8 cellular contexts compared by ENCODE assay signal in genomic region chr16:50335198-50335958, GRCh38. TPM values are rescaled to one million over a fixed set of nuclear protein-coding genes. Genes with fewer than 3 reads are reported as not detected.
DNase-seq lines count a peak whose midpoint lies in the region; ATAC-seq and TF ChIP-seq lines count a peak whose summit lies in the region.

No MANE protein-coding gene starts in this region.

- peak overlapping the region in 2 of 12 donors; percentile 17 to 77 for H3K27ac ChIP-seq in heart left ventricle

- 86 to 92% (median 88%) methylated on average over 8 of the region's 8 CpGs for WGBS in heart left ventricle, 4 donors

- peaks cover 0 to 84% (median 72%) of the 10 kb centered on the region in 9 donors for H3K36me3 ChIP-seq in heart left ventricle

- peaks cover 51% of the 10 kb centered on the region for H3K36me3 Mint-ChIP-seq in activated CD4-positive, alpha-beta T cell treated with anti-CD3 and anti-CD28 coated beads, Interleukin-2, amount 10 ng/mL, durations not matched to agents 24 days and 14 days (ENCODE audit: low read depth)

- no peak overlapping the region for H3K4me3 ChIP-seq in heart left ventricle

- peak; percentile 73 for DNase-seq in activated CD4-positive, alpha-beta T cell treated with anti-CD3 and anti-CD28 coated beads, Interleukin-2, amount 10 ng/mL, durations not matched to agents 24 days and 14 days
- DNase-seq in activated CD4-positive, alpha-beta T cell treated with anti-CD3 and anti-CD28 coated beads, Interleukin-2, amount 50 U/mL, for 4 hours, result no peak
- DNase-seq in amniotic epithelial cell (ENCODE audit: low read depth) (peak; percentile 44), DMS153 treated with DMSO at 0.1 percent for 48 hours (lab: John Stamatoyannopoulos, UW; ENCODE audit: unreplicated experiment) (no peak), DMS53 (lab: John Stamatoyannopoulos, UW) (no peak), heart left ventricle (no peak)
- DNase-seq in stimulated activated naive CD4-positive, alpha-beta T cell (lab: John Stamatoyannopoulos, UW), result peak in 5 of 6 experiments; percentile 6 to 72 (median 48)

- H3K27me3 Mint-ChIP-seq in activated CD4-positive, alpha-beta T cell treated with anti-CD3 and anti-CD28 coated beads, Interleukin-2, amount 10 ng/mL, durations not matched to agents 24 days and 14 days, result no peaks in the 10 kb centered on the region

- H3K27me3 ChIP-seq in heart left ventricle, result no peaks in the 10 kb centered on the region

- no peak for TF ChIP-seq CTCF in heart left ventricle (IDR thresholded peaks at IDR 0.05)

- no peaks in the 10 kb centered on the region for H3K9me3 Mint-ChIP-seq in activated CD4-positive, alpha-beta T cell treated with anti-CD3 and anti-CD28 coated beads, Interleukin-2, amount 10 ng/mL, durations not matched to agents 24 days and 14 days

- peaks cover 26% of the 10 kb centered on the region for H3K4me1 Mint-ChIP-seq in activated CD4-positive, alpha-beta T cell treated with anti-CD3 and anti-CD28 coated beads, Interleukin-2, amount 10 ng/mL, durations not matched to agents 24 days and 14 days

- ATAC-seq in HG03064 (IDR thresholded peaks at IDR 0.05; ENCODE audit: low read depth, unreplicated experiment) (peak; percentile 75), heart left ventricle (no peak)

- TF ChIP-seq POLR2A in heart left ventricle (IDR thresholded peaks at IDR 0.05), result no peak

- no peaks in the 10 kb centered on the region for H3K9me3 ChIP-seq in heart left ventricle

- H3K4me1 ChIP-seq in heart left ventricle, result peaks cover 0 to 12% (median 0%) of the 10 kb centered on the region in 12 donors

- H3K4me3 Mint-ChIP-seq in activated CD4-positive, alpha-beta T cell treated with anti-CD3 and anti-CD28 coated beads, Interleukin-2, amount 10 ng/mL, durations not matched to agents 24 days and 14 days, result no peak overlapping the region

- peak overlapping the region; percentile 83 for H3K27ac Mint-ChIP-seq in activated CD4-positive, alpha-beta T cell treated with anti-CD3 and anti-CD28 coated beads, Interleukin-2, amount 10 ng/mL, durations not matched to agents 24 days and 14 days

- intact Hi-C loops in activated CD4-positive, alpha-beta T cell treated with anti-CD3 and anti-CD28 coated beads, Interleukin-2, amount 10 ng/mL, durations not matched to agents 24 days and 14 days (cut with micrococcal nuclease), result loop anchor here (1.0 to 5.0 kb wide), 3 partner anchors 8 to 412 kb away; no protein-coding TSS in a partner anchor
- intact Hi-C loops in heart left ventricle (cut with DNase I), result no loop called here

RNA-seq across cellular contexts. Expression of gene BRD7, which starts 33.4 kb away (rescaled TPM):
- 92.7 and 98.8 TPM in 2 replicates for total RNA-seq in activated CD4-positive, alpha-beta T cell treated with anti-CD3 and anti-CD28 coated beads, Interleukin-2, amount 10 ng/mL, durations not matched to agents 24 days and 14 days
- total RNA-seq in heart left ventricle, result 10 to 100 TPM; 29.8 to 49.7 (median 45.3) TPM
- polyA plus RNA-seq in heart left ventricle, result 10 to 100 TPM; 35.5 to 43.7 TPM

Comparison
In these comparisons a context has a peak if more than half of its experiments do, and no peak if none do; other contexts are left out.
1. DNase-seq: peak in activated CD4-positive, alpha-beta T cell treated with anti-CD3 and anti-CD28 coated beads, Interleukin-2, amount 10 ng/mL, durations not matched to agents 24 days and 14 days (single experiment), amniotic epithelial cell (single experiment) and stimulated activated naive CD4-positive, alpha-beta T cell (5 of 6); none in activated CD4-positive, alpha-beta T cell treated with anti-CD3 and anti-CD28 coated beads, Interleukin-2, amount 50 U/mL, for 4 hours (0 of 2), DMS153 treated with DMSO at 0.1 percent for 48 hours (single experiment), DMS53 (single experiment) and heart left ventricle (0 of 5).